19 cellular contexts compared by ENCODE assay signal in the genomic region with DNA sequence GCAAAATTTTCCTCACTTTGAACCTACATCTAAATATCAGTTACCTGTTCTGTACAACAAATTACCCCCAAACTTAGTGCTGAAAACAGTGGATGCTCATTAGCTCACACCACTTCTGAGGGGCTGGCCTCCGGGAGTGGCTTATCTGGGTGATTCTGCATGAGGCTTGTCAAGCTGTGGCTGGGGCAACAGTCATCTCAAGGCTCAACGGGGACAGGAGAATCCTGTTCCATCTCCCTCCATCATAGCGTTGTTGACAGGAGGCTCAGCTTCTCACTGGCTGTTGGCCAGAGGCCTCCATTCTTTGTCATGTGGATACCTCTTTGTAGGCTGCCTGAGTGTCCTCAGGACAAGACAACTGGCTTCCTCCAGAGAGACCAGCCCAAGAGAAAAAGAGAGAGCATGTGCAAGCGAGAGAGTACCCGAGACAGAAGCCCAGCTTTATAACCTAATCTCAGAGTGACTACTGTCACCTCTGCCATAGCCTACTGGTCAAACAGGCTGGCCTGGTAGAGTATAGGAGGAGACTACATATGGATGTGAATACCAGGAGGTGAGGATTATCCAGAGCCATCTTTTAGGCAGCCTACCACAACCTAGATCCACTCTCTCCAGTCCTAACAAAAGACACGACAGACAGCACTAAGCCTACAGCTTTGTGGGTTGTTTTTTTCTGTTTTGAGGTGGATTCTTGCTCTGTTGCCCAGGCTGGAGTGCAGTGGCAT.
DNase-seq lines count a peak whose midpoint lies in the region; ATAC-seq and TF ChIP-seq lines count a peak whose summit lies in the region.
"Had no signal": no experiment of that assay in that cellular context is flagged by ENCODE, and none has a peak within 500 bp of the region (broad histone marks: within the 10 kb centered on the region; RNA-seq: fewer than 3 reads in every experiment).

No MANE protein-coding gene starts in this region.

- BruUV-seq in Caco-2 (replicated peaks; lab: Mats Ljungman, UMichigan), result no TSS peak

- DNase-seq in Caco-2 (no peak), adrenal gland (no peak), left lobe of liver (ENCODE audit: low spot score) (no peak), type B pancreatic cell (ENCODE audit: extremely low spot score, unreplicated experiment) (no peak), T-cell (no peak), AG20443 (ENCODE audit: low spot score) (no peak), Kasumi-1 (lab: John Stamatoyannopoulos, UW) (no peak)
- DNase-seq: Calu3; CD8-positive, alpha-beta T cell; DMS153; KBM-7; NCI-H1092 treated with DMSO at 0.1 percent for 48 hours; NCI-H1436 treated with DMSO at 0.1 percent for 48 hours; NCI-H2081; NCI-H2171; NCI-H345; NCI-H524; SJCRH30 had no signal

- H3K27me3 ChIP-seq in Caco-2 (replicated peaks; ENCODE audit: control insufficient read depth, insufficient read depth, low read length), result no peaks in the 10 kb centered on the region
- H3K27me3 ChIP-seq in adrenal gland, result no peaks in the 10 kb centered on the region
- H3K27me3 ChIP-seq: BLaER1, SJCRH30 had no signal

- TF ChIP-seq CTCF in Caco-2 (IDR thresholded peaks at IDR 0.05; ENCODE audit: insufficient read depth in 1 of 2, low read depth in 1 of 2, low read length in 1 of 2, severe bottlenecking in 1 of 2, unreplicated experiment in 1 of 2) (no peak), adrenal gland (IDR thresholded peaks at IDR 0.05) (no peak), type B pancreatic cell (conservative IDR thresholded peaks at IDR 0.05) (no peak)

- peaks cover 16% of the 10 kb centered on the region for H3K4me1 Mint-ChIP-seq in Caco-2 (ENCODE audit: low read depth, unreplicated experiment)
- H3K4me1 Mint-ChIP-seq in type B pancreatic cell (ENCODE audit: unreplicated experiment), result peaks cover 4% of the 10 kb centered on the region
- H3K4me1 Mint-ChIP-seq in T-cell, result no peaks in the 10 kb centered on the region

- no peak for TF ChIP-seq POLR2A in adrenal gland (IDR thresholded peaks at IDR 0.05)

- H3K4me3 ChIP-seq in Caco-2 (ENCODE audit: low read depth, low read length) (no peak overlapping the region), adrenal gland (no peak overlapping the region)
- H3K4me3 ChIP-seq: BLaER1, SJCRH30 had no signal

- H3K9me3 ChIP-seq in Caco-2 (no peaks in the 10 kb centered on the region), adrenal gland (replicated peaks in 1 of 3) (no peaks in the 10 kb centered on the region)
- H3K9me3 ChIP-seq: BLaER1, SJCRH30 had no signal

- CTCF ChIA-PET in Caco-2 (lab: Charles Lee) (interaction anchor here (1.9 kb wide), 1 partner anchor 86 kb away, joined by 4 read pairs; no protein-coding TSS in a partner anchor), T-cell (lab: Charles Lee) (no interaction called here)

- H3K9me3 Mint-ChIP-seq in Caco-2 (ENCODE audit: unreplicated experiment) (no peaks in the 10 kb centered on the region), type B pancreatic cell (no peaks in the 10 kb centered on the region), T-cell (no peaks in the 10 kb centered on the region)
- H3K9me3 Mint-ChIP-seq: CD8-positive, alpha-beta T cell had no signal

- H3K4me3 Mint-ChIP-seq in Caco-2 (ENCODE audit: unreplicated experiment) (no peak overlapping the region), type B pancreatic cell (no peak overlapping the region), T-cell (no peak overlapping the region)
- H3K4me3 Mint-ChIP-seq: CD8-positive, alpha-beta T cell had no signal

- H3K36me3 ChIP-seq in Caco-2 (ENCODE audit: control insufficient read depth, insufficient read depth, low read length), result no peaks in the 10 kb centered on the region
- H3K36me3 ChIP-seq in adrenal gland (replicated peaks in 1 of 2), result peaks cover 0 to 49% of the 10 kb centered on the region in 2 donors
- H3K36me3 ChIP-seq: BLaER1, SJCRH30 had no signal

- H3K27ac ChIP-seq in adrenal gland, result peak overlapping the region in 3 of 5 donors; percentile 36 to 77 (median 45)
- H3K27ac ChIP-seq: BLaER1, SJCRH30 had no signal

- 74 to 92% (median 82%) methylated on average over 4 to 6 of the region's 6 CpGs for WGBS in adrenal gland, 4 donors

- POLR2A ChIA-PET in Caco-2 (lab: Charles Lee), result no interaction called here
- POLR2A ChIA-PET in T-cell (lab: Charles Lee), result no interaction called here

- peak overlapping the region; percentile 39 for H3K27ac Mint-ChIP-seq in Caco-2 (ENCODE audit: unreplicated experiment)
- H3K27ac Mint-ChIP-seq in type B pancreatic cell, result peak overlapping the region; percentile 7
- H3K27ac Mint-ChIP-seq in T-cell, result no peak overlapping the region
- H3K27ac Mint-ChIP-seq: CD8-positive, alpha-beta T cell had no signal

- H3K27me3 Mint-ChIP-seq in Caco-2 (ENCODE audit: insufficient read depth, unreplicated experiment), result no peaks in the 10 kb centered on the region
- no peaks in the 10 kb centered on the region for H3K27me3 Mint-ChIP-seq in type B pancreatic cell
- H3K27me3 Mint-ChIP-seq in T-cell, result peaks cover 0 to 9% of the 10 kb centered on the region in 2 donors

- intact Hi-C loops in Caco-2 (cut with micrococcal nuclease; ENCODE audit: unreplicated experiment) (no loop called here), adrenal gland (cut with DNase I) (no loop called here)

- ATAC-seq in left lobe of liver, result peak; percentile 25
- no peak for ATAC-seq in T-cell (replicated peaks in 1 of 4)
- ATAC-seq: CD8-positive, alpha-beta T cell had no signal

- H3K4me1 ChIP-seq in Caco-2 (peaks cover 22% of the 10 kb centered on the region), adrenal gland (replicated peaks in 1 of 2) (peaks cover 6 to 25% of the 10 kb centered on the region in 2 donors)
- H3K4me1 ChIP-seq: SJCRH30 had no signal

- no peaks in the 10 kb centered on the region for H3K36me3 Mint-ChIP-seq in Caco-2 (ENCODE audit: insufficient read depth, unreplicated experiment)
- peaks cover 3% of the 10 kb centered on the region for H3K36me3 Mint-ChIP-seq in type B pancreatic cell
- H3K36me3 Mint-ChIP-seq in T-cell, result no peaks in the 10 kb centered on the region
- H3K36me3 Mint-ChIP-seq: CD8-positive, alpha-beta T cell had no signal

Comparison
In these comparisons a context has a peak if more than half of its experiments do, and no peak if none do; other contexts are left out.
1. H3K27ac Mint-ChIP-seq: peak in Caco-2 (single experiment) and type B pancreatic cell (single experiment); none in T-cell (0 of 2).